25 cellular contexts compared by ENCODE assay signal in the genomic region with DNA sequence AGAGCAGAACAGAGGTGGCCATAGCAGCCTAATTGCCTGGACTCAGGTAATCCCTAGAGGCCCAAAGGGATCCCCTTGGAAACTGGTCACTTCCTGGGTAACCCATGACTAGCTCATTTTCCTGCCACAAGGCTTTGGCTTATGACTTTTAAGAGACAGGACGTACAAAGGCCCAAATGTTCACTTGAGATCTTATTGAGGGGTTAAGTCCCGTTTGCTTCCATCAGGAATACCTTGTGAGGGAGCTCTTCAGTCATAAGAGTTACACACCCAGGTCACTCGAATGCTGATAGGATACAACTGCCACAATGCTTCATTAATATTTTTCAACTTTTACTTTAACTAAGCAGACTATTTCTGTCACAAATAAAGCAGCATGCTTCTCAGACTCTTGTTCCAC. TPM values are rescaled to one million over a fixed set of nuclear protein-coding genes. Genes with fewer than 3 reads are reported as not detected.
A peak's percentile ranks its signal among the peaks of the same experiment; 100 is the strongest.
DNase-seq lines count a peak whose midpoint lies in the region; ATAC-seq and TF ChIP-seq lines count a peak whose summit lies in the region.
"Had no signal": no experiment of that assay in that cellular context is flagged by ENCODE, and none has a peak within 500 bp of the region (broad histone marks: within the 10 kb centered on the region; RNA-seq: fewer than 3 reads in every experiment).

No MANE protein-coding gene starts in this region.

- no peak overlapping the region for H3K4ac ChIP-seq in neuronal stem cell (ENCODE audit: low read length)

- no peak overlapping the region for H3K14ac ChIP-seq in neuronal stem cell (ENCODE audit: low read length)

- H3K4me3 Mint-ChIP-seq in chondrocyte (ENCODE audit: unreplicated experiment): no peak overlapping the region
- no peak overlapping the region for H3K4me3 Mint-ChIP-seq in CD4-positive, alpha-beta T cell
- H3K4me3 Mint-ChIP-seq: activated naive CD8-positive, alpha-beta T cell treated with anti-CD3 and anti-CD28 coated beads, Interleukin-2, amount 50 U/mL, for 24 hours; activated T-cell treated with anti-CD3 and anti-CD28 coated beads, Interleukin-2, amount 50 U/mL, for 4 hours; B cell had no signal

- no peaks in the 10 kb centered on the region for H3K36me3 Mint-ChIP-seq in chondrocyte (ENCODE audit: low read depth)
- H3K36me3 Mint-ChIP-seq in CD4-positive, alpha-beta T cell (ENCODE audit: low read depth): no peaks in the 10 kb centered on the region

- no peaks in the 10 kb centered on the region for H3K36me3 ChIP-seq in right atrium auricular region
- no peaks in the 10 kb centered on the region for H3K36me3 ChIP-seq in neuronal stem cell (replicated peaks in 1 of 2; ENCODE audit: control insufficient read depth in 2 of 2, insufficient read depth in 2 of 2, low read length in 2 of 2)
- H3K36me3 ChIP-seq: heart left ventricle, lower lobe of right lung, neutrophil, prostate gland, thoracic aorta, vagina had no signal

- ATAC-seq in Right ventricle myocardium inferior (no peak), GM18873 (IDR thresholded peaks at IDR 0.05; ENCODE audit: low FRiP score, unreplicated experiment) (no peak)
- no peak for ATAC-seq in CD4-positive, alpha-beta T cell (ENCODE audit: poor library complexity)
- ATAC-seq: activated naive CD8-positive, alpha-beta T cell treated with anti-CD3 and anti-CD28 coated beads, Interleukin-2, amount 50 U/mL, for 24 hours; activated T-cell treated with anti-CD3 and anti-CD28 coated beads, Interleukin-2, amount 50 U/mL, for 4 hours; heart left ventricle; lower lobe of right lung; stimulated activated naive CD8-positive, alpha-beta T cell treated with anti-CD3 and anti-CD28 coated beads, Interleukin-15, Interleukin-2, amounts not matched to agents 100 U/mL and 50 U/mL, for 24 hours had no signal

- H3K23ac ChIP-seq in neuronal stem cell (ENCODE audit: low read depth, low read length, poor library complexity): no peak overlapping the region

- TF ChIP-seq CTCF in right atrium auricular region (IDR thresholded peaks at IDR 0.05) (no peak), chondrocyte (IDR thresholded peaks at IDR 0.05) (peak; percentile 53)
- no peak for TF ChIP-seq CTCF in CD4-positive, alpha-beta T cell (IDR thresholded peaks at IDR 0.05)

- DNase-seq in right atrium auricular region (ENCODE audit: low spot score): peak; percentile 23
- no peak for DNase-seq in Right ventricle myocardium inferior (ENCODE audit: missing footprints)
- no peak for DNase-seq in chondrocyte (ENCODE audit: low spot score)
- peak; percentile 21 for DNase-seq in myocyte (ENCODE audit: low read depth)
- DNase-seq in NCI-H2107 (lab: John Stamatoyannopoulos, UW): no peak
- DNase-seq in CD4-positive, alpha-beta T cell: no peak
- DNase-seq in neuronal stem cell (ENCODE audit: low spot score): no peak
- DNase-seq: activated CD4-positive, alpha-beta T cell treated with anti-CD3 and anti-CD28 coated beads, Interleukin-2, amount 50 U/mL, for 1 hour; activated naive CD8-positive, alpha-beta T cell treated with anti-CD3 and anti-CD28 coated beads, Interleukin-2, amount 50 U/mL, for 24 hours; activated T-cell treated with anti-CD3 and anti-CD28 coated beads, Interleukin-2, amount 50 U/mL, for 4 hours; H7; heart left ventricle; Karpas-422; kidney glomerular epithelial cell; lower lobe of right lung; NCI-H1694; NCI-H2171; stimulated activated naive CD8-positive, alpha-beta T cell treated with anti-CD3 and anti-CD28 coated beads, Interleukin-15, Interleukin-2, amounts not matched to agents 100 U/mL and 50 U/mL, for 24 hours had no signal

- no peak overlapping the region for H2BK120ac ChIP-seq in neuronal stem cell (ENCODE audit: low read depth, low read length)

- H3K9me3 ChIP-seq in right atrium auricular region: no peaks in the 10 kb centered on the region
- no peaks in the 10 kb centered on the region for H3K9me3 ChIP-seq in CD4-positive, alpha-beta T cell (ENCODE audit: control insufficient read depth, low read length)
- H3K9me3 ChIP-seq in neuronal stem cell (replicated peaks in 1 of 2; ENCODE audit: control insufficient read depth in 2 of 2, insufficient read depth in 1 of 2, low read depth in 1 of 2, low read length in 2 of 2): no peaks in the 10 kb centered on the region
- H3K9me3 ChIP-seq: heart left ventricle, lower lobe of right lung, neutrophil, prostate gland, thoracic aorta, vagina had no signal

- CTCF ChIA-PET in CD4-positive, alpha-beta T cell (lab: Charles Lee): no interaction called here

- POLR2A ChIA-PET in CD4-positive, alpha-beta T cell (lab: Charles Lee): no interaction called here

- no peaks in the 10 kb centered on the region for H3K9me3 Mint-ChIP-seq in chondrocyte (ENCODE audit: low read depth)
- H3K9me3 Mint-ChIP-seq in CD4-positive, alpha-beta T cell: no peaks in the 10 kb centered on the region
- H3K9me3 Mint-ChIP-seq: activated naive CD8-positive, alpha-beta T cell treated with anti-CD3 and anti-CD28 coated beads, Interleukin-2, amount 50 U/mL, for 24 hours; activated T-cell treated with anti-CD3 and anti-CD28 coated beads, Interleukin-2, amount 50 U/mL, for 4 hours had no signal

- H2AK5ac ChIP-seq in neuronal stem cell (ENCODE audit: low read depth, low read length): no peak overlapping the region

- no peak overlapping the region for H2AFZ ChIP-seq in neuronal stem cell (ENCODE audit: low read length)

- no peak overlapping the region for H4K8ac ChIP-seq in neuronal stem cell (ENCODE audit: low read depth, low read length)

- H3K27ac ChIP-seq in right atrium auricular region (no peak overlapping the region), neuronal stem cell (replicated peaks; ENCODE audit: low read length) (no peak overlapping the region)
- no peak overlapping the region for H3K27ac ChIP-seq in CD4-positive, alpha-beta T cell (ENCODE audit: low read depth, low read length)
- H3K27ac ChIP-seq: HL-60, lower lobe of right lung, neutrophil, prostate gland, vagina had no signal

- no peak overlapping the region for H2BK12ac ChIP-seq in neuronal stem cell (ENCODE audit: low read length)

- intact Hi-C loops in Right ventricle myocardium inferior (cut with DNase I): loop anchor here (5.0 kb wide), 4 partner anchors 643 to 1303 kb away; no protein-coding TSS in a partner anchor
- intact Hi-C loops in CD4-positive, alpha-beta T cell (cut with DNase I, micrococcal nuclease): loop anchor here (5.0 kb wide), 3 partner anchors 643 to 1303 kb away; no protein-coding TSS in a partner anchor

- peak overlapping the region; percentile 81 for H3K27ac Mint-ChIP-seq in chondrocyte (ENCODE audit: unreplicated experiment)
- H3K27ac Mint-ChIP-seq in CD4-positive, alpha-beta T cell: no peak overlapping the region
- H3K27ac Mint-ChIP-seq: activated naive CD8-positive, alpha-beta T cell treated with anti-CD3 and anti-CD28 coated beads, Interleukin-2, amount 50 U/mL, for 24 hours; B cell had no signal

- no peak overlapping the region for H3K9ac ChIP-seq in neuronal stem cell (ENCODE audit: low read depth, low read length, poor library complexity)

- no peak overlapping the region for H2BK5ac ChIP-seq in neuronal stem cell (ENCODE audit: low read length)

- H3K4me3 ChIP-seq in right atrium auricular region: no peak overlapping the region
- H3K4me3 ChIP-seq in neuronal stem cell (ENCODE audit: low read length in 2 of 2): no peak overlapping the region
- H3K4me3 ChIP-seq: heart left ventricle, lower lobe of right lung, prostate gland, thoracic aorta, vagina had no signal

- H3K4me2 ChIP-seq in neuronal stem cell (ENCODE audit: insufficient read depth, low read length, poor library complexity, severe bottlenecking): no peak overlapping the region

- no peaks in the 10 kb centered on the region for H3K27me3 Mint-ChIP-seq in chondrocyte (ENCODE audit: low read depth)
- peaks cover 7% of the 10 kb centered on the region for H3K27me3 Mint-ChIP-seq in CD4-positive, alpha-beta T cell

- no peak overlapping the region for H3K18ac ChIP-seq in neuronal stem cell (ENCODE audit: low read length)

- no peak overlapping the region for H2BK15ac ChIP-seq in neuronal stem cell (ENCODE audit: low read length)

- H3K4me1 ChIP-seq in right atrium auricular region (peaks cover 0 to 9% of the 10 kb centered on the region in 2 donors), neuronal stem cell (ENCODE audit: control insufficient read depth in 2 of 2, insufficient read depth in 1 of 2, low read depth in 1 of 2, low read length in 2 of 2) (peaks cover 7 to 8% of the 10 kb centered on the region in 2 donors)
- H3K4me1 ChIP-seq: prostate gland had no signal

- WGBS in neuronal stem cell (ENCODE audit: extremely low coverage in 2 of 2, insufficient read length in 2 of 2, insufficient replicate concordance in 1 of 2), 2 donors: no CpG with 5 or more reads among the region's 3 CpGs

- H3K27me3 ChIP-seq in right atrium auricular region (no peaks in the 10 kb centered on the region), neuronal stem cell (ENCODE audit: control insufficient read depth in 3 of 3, insufficient read depth in 3 of 3, low read depth in 1 of 3, low read length in 3 of 3) (no peaks in the 10 kb centered on the region)
- no peaks in the 10 kb centered on the region for H3K27me3 ChIP-seq in CD4-positive, alpha-beta T cell (ENCODE audit: control insufficient read depth, insufficient read depth, low read length)
- H3K27me3 ChIP-seq: heart left ventricle, neutrophil, vagina had no signal

- H4K91ac ChIP-seq in neuronal stem cell (ENCODE audit: low read depth, low read length, poor library complexity): no peak overlapping the region

- peaks cover 69% of the 10 kb centered on the region for H3K4me1 Mint-ChIP-seq in chondrocyte (ENCODE audit: low read depth)
- H3K4me1 Mint-ChIP-seq in CD4-positive, alpha-beta T cell (ENCODE audit: low read depth): no peaks in the 10 kb centered on the region
- H3K4me1 Mint-ChIP-seq: activated naive CD8-positive, alpha-beta T cell treated with anti-CD3 and anti-CD28 coated beads, Interleukin-2, amount 50 U/mL, for 24 hours; B cell had no signal

- no peaks in the 10 kb centered on the region for H3K79me1 ChIP-seq in neuronal stem cell (ENCODE audit: low read depth, low read length)

RNA-seq across cellular contexts. Expression of gene TMEM170B, which starts 51.7 kb away (rescaled TPM):
- total RNA-seq in right atrium auricular region (1 to 10 TPM; 3.6 to 3.8 TPM), Right ventricle myocardium inferior (4.8 TPM), chondrocyte (3.6 to 5.1 TPM (median 3.9 TPM) in 3 replicates), myocyte (8.5 and 8.7 TPM in 2 replicates)
- polyA plus RNA-seq in myocyte (2012): 3.0 TPM
- 1 to 10 TPM; 1.9 to 2.1 TPM for total RNA-seq in CD4-positive, alpha-beta T cell
- 13.1 TPM for polyA plus RNA-seq in neuronal stem cell (2013, experiment 1 of 2)
- polyA plus RNA-seq in neuronal stem cell (2013, experiment 2 of 2): 13.0 TPM

Comparison
In these comparisons a context has a peak if more than half of its experiments do, and no peak if none do; other contexts are left out.
1. DNase-seq: peak in right atrium auricular region (single experiment) and myocyte (single experiment); none in Right ventricle myocardium inferior (single experiment), chondrocyte (single experiment), NCI-H2107 (single experiment), CD4-positive, alpha-beta T cell (0 of 10) and neuronal stem cell (single experiment).